ENCODE assay signal across 31 cellular contexts in genomic region chr13:37669845-37670244, GRCh38.
"Had no signal": no experiment of that assay in that cellular context is flagged by ENCODE, and none has a peak within 500 bp of the region (broad histone marks: within the 10 kb centered on the region; RNA-seq: fewer than 3 reads in every experiment).

No MANE protein-coding gene starts in this region.

- ATAC-seq: natural killer cell; psoas muscle; right cardiac atrium; right lobe of liver; stimulated activated memory B cell treated with anti-CD40 and anti-IgM and Interleukin-4, amounts not matched to agents 10 μg/mL and 1 μg/mL and 100 μg/mL, for 72 hours; stimulated activated naive CD8-positive, alpha-beta T cell treated with anti-CD3 and anti-CD28 coated beads, Interleukin-15, amount 100 ng/mL, for 72 hours; stimulated activated naive CD8-positive, alpha-beta T cell treated with anti-CD3 and anti-CD28 coated beads, Interleukin-15, Interleukin-2, amounts not matched to agents 100 U/mL and 50 U/mL, for 24 hours; upper lobe of right lung had no signal

- H3K4me3 Mint-ChIP-seq: natural killer cell; nephron; neural progenitor cell; stimulated activated memory B cell treated with anti-CD40 and anti-IgM and Interleukin-4, amounts not matched to agents 10 μg/mL and 1 μg/mL and 100 μg/mL, for 72 hours; stimulated activated naive CD8-positive, alpha-beta T cell treated with anti-CD3 and anti-CD28 coated beads, Interleukin-15, amount 100 ng/mL, for 72 hours; type B pancreatic cell had no signal

- H3K27ac ChIP-seq: neural progenitor cell, ovary, parathyroid adenoma, psoas muscle, right lobe of liver, skin epidermis, spleen, suprapubic skin, testis, tibial artery, transverse colon, upper lobe of right lung, uterus had no signal

- H3K27ac Mint-ChIP-seq: natural killer cell; nephron; neural progenitor cell; progenitor cell of endocrine pancreas; stimulated activated memory B cell treated with anti-CD40 and anti-IgM and Interleukin-4, amounts not matched to agents 10 μg/mL and 1 μg/mL and 100 μg/mL, for 72 hours; stimulated activated naive CD8-positive, alpha-beta T cell treated with anti-CD3 and anti-CD28 coated beads, Interleukin-15, amount 100 ng/mL, for 72 hours; type B pancreatic cell had no signal

- H3K4me2 ChIP-seq: neural progenitor cell, smooth muscle cell had no signal

- H3K9ac ChIP-seq: neural progenitor cell, parathyroid adenoma had no signal

- H3K36me3 Mint-ChIP-seq: stimulated activated memory B cell treated with anti-CD40 and anti-IgM and Interleukin-4, amounts not matched to agents 10 μg/mL and 1 μg/mL and 100 μg/mL, for 72 hours; type B pancreatic cell had no signal

- H3K79me2 ChIP-seq: parathyroid adenoma had no signal

- H3K9me3 Mint-ChIP-seq: nephron, type B pancreatic cell had no signal

- H3K4me1 ChIP-seq: neural progenitor cell, parathyroid adenoma, psoas muscle, right lobe of liver, spleen, suprapubic skin, testis, tibial artery, transverse colon, upper lobe of right lung, uterus had no signal

- H3K4me3 ChIP-seq: neural progenitor cell, ovary, psoas muscle, right lobe of liver, skin epidermis, smooth muscle cell, spleen, suprapubic skin, testis, tibial artery, transverse colon, upper lobe of right lung, uterus had no signal

- H3K9me3 ChIP-seq: ovary, psoas muscle, right lobe of liver, spleen, suprapubic skin, testis, tibial artery, transverse colon, upper lobe of right lung, uterus had no signal

- H3K36me3 ChIP-seq: ovary, right lobe of liver, spleen, suprapubic skin, transverse colon, upper lobe of right lung, uterus had no signal

- DNase-seq: natural killer cell; occipital lobe; ovary; posterior cingulate gyrus; psoas muscle; right cardiac atrium; right lobe of liver; spleen; stimulated activated CD4-positive, alpha-beta T cell treated with anti-CD3 and anti-CD28 coated beads, Interleukin-12 subunit alpha, Interleukin-12 subunit beta, amount 100 ng/mL, for 4 hours; stimulated activated CD4-positive, alpha-beta T cell treated with anti-CD3 and anti-CD28 coated beads, Interleukin-1b, Interleukin-23, amount 100 ng/mL, for 48 hours; stimulated activated CD4-positive, alpha-beta T cell treated with anti-CD3 and anti-CD28 coated beads, Interleukin-4, amount 100 ng/mL, for 1 hour; stimulated activated CD4-positive, alpha-beta T cell treated with anti-CD3 and anti-CD28 coated beads, Interleukin-4, amount 100 ng/mL, for 4 hours; stimulated activated CD8-positive, alpha-beta memory T cell treated with anti-CD3 and anti-CD28 coated beads, Interleukin-4, amount 100 ng/mL, for 48 hours; stimulated activated naive CD4-positive, alpha-beta T cell; stimulated activated naive CD8-positive, alpha-beta T cell treated with anti-CD3 and anti-CD28 coated beads, Interleukin-15, amount 100 ng/mL, for 72 hours; stimulated activated naive CD8-positive, alpha-beta T cell treated with anti-CD3 and anti-CD28 coated beads, Interleukin-15, Interleukin-2, amounts not matched to agents 100 U/mL and 50 U/mL, for 24 hours; substantia nigra; testis; tibial artery; transverse colon; upper lobe of right lung; uterus had no signal

- H3K27me3 Mint-ChIP-seq: progenitor cell of endocrine pancreas; stimulated activated memory B cell treated with anti-CD40 and anti-IgM and Interleukin-4, amounts not matched to agents 10 μg/mL and 1 μg/mL and 100 μg/mL, for 72 hours; stimulated activated naive CD8-positive, alpha-beta T cell treated with anti-CD3 and anti-CD28 coated beads, Interleukin-15, amount 100 ng/mL, for 72 hours; type B pancreatic cell had no signal

- H3K4me1 Mint-ChIP-seq: natural killer cell; nephron; stimulated activated memory B cell treated with anti-CD40 and anti-IgM and Interleukin-4, amounts not matched to agents 10 μg/mL and 1 μg/mL and 100 μg/mL, for 72 hours; stimulated activated naive CD8-positive, alpha-beta T cell treated with anti-CD3 and anti-CD28 coated beads, Interleukin-15, amount 100 ng/mL, for 72 hours had no signal

- H3K27me3 ChIP-seq: neural progenitor cell, ovary, right lobe of liver, spleen, suprapubic skin, testis, tibial artery, transverse colon, upper lobe of right lung, uterus had no signal
